Comparison of ENCODE assay signal across 12 cellular contexts in genomic region chr11:60310407-60310998, GRCh38. TPM values are rescaled to one million over a fixed set of nuclear protein-coding genes. Genes with fewer than 3 reads are reported as not detected.
DNase-seq lines count a peak whose midpoint lies in the region; ATAC-seq and TF ChIP-seq lines count a peak whose summit lies in the region.
"Had no signal": no experiment of that assay in that cellular context is flagged by ENCODE, and none has a peak within 500 bp of the region (broad histone marks: within the 10 kb centered on the region; RNA-seq: fewer than 3 reads in every experiment).

No MANE protein-coding gene starts in this region.

- H3K4me1 ChIP-seq in neuron (ENCODE audit: insufficient read depth, low read length) (peaks cover 24% of the 10 kb centered on the region), colonic mucosa (no peaks in the 10 kb centered on the region)
- H3K4me1 ChIP-seq: body of pancreas had no signal

- DNase-seq in MV-4-11 (lab: John Stamatoyannopoulos, UW) = peak; percentile 81
- no peak for DNase-seq in colonic mucosa
- DNase-seq in NCI-H2081 treated with DMSO at 0.1 percent for 48 hours (lab: John Stamatoyannopoulos, UW) = no peak
- DNase-seq: activated CD8-positive, alpha-beta T cell treated with anti-CD3 and anti-CD28 coated beads, Interleukin-2, amount 10 ng/mL, durations not matched to agents 7 days and 5 days; NCI-H1048 had no signal

- H3K27me3 ChIP-seq in neuron (ENCODE audit: insufficient read depth, low read length) (no peaks in the 10 kb centered on the region), colonic mucosa (no peaks in the 10 kb centered on the region)
- H3K27me3 ChIP-seq: body of pancreas had no signal

- H2AFZ ChIP-seq in neuron (ENCODE audit: low read depth, low read length) = peak overlapping the region; percentile 53

- ATAC-seq in GM18508 (IDR thresholded peaks at IDR 0.05; ENCODE audit: insufficient read depth, unreplicated experiment) (peak; percentile 37), GM21717 (IDR thresholded peaks at IDR 0.05; ENCODE audit: unreplicated experiment) (peak; percentile 64), GM19035 (IDR thresholded peaks at IDR 0.05; ENCODE audit: unreplicated experiment) (no peak), HG02970 (IDR thresholded peaks at IDR 0.05; ENCODE audit: low FRiP score, unreplicated experiment) (no peak)
- ATAC-seq: activated CD8-positive, alpha-beta T cell treated with anti-CD3 and anti-CD28 coated beads, Interleukin-2, amount 10 ng/mL, durations not matched to agents 7 days and 5 days; body of pancreas; HCT116 had no signal

- no peak overlapping the region for H3K9ac ChIP-seq in colonic mucosa (ENCODE audit: low read depth in 2 of 2, low read length in 2 of 2)

- no peak overlapping the region for H3K27ac ChIP-seq in colonic mucosa

- H3K36me3 ChIP-seq in neuron (ENCODE audit: insufficient read depth, low read length) (no peaks in the 10 kb centered on the region), colonic mucosa (no peaks in the 10 kb centered on the region)

- H3K9me3 ChIP-seq in neuron (ENCODE audit: low read length) (no peaks in the 10 kb centered on the region), colonic mucosa (no peaks in the 10 kb centered on the region)
- H3K9me3 ChIP-seq: body of pancreas had no signal

- no peak overlapping the region for H3K4me3 ChIP-seq in neuron (ENCODE audit: low read length)
- no peak overlapping the region for H3K4me3 ChIP-seq in colonic mucosa
- H3K4me3 ChIP-seq: body of pancreas had no signal

- intact Hi-C loops in colonic mucosa (cut with DNase I) = no loop called here

- TF ChIP-seq CTCF in colonic mucosa (IDR thresholded peaks at IDR 0.05) = no peak

RNA-seq across cellular contexts. Expression of gene MS4A6E, which starts 16.6 kb away (rescaled TPM):
- total RNA-seq in colonic mucosa = not detected
- total RNA-seq: activated CD8-positive, alpha-beta T cell treated with anti-CD3 and anti-CD28 coated beads, Interleukin-2, amount 10 ng/mL, durations not matched to agents 7 days and 5 days; body of pancreas had no signal

RNA-seq across cellular contexts. Expression of gene MS4A4A, which starts 30.0 kb away (rescaled TPM):
- 10 to 100 TPM in 1 of 2 donors, 1 to 10 TPM in 1; 5.6 to 12.1 TPM for total RNA-seq in colonic mucosa
- total RNA-seq: activated CD8-positive, alpha-beta T cell treated with anti-CD3 and anti-CD28 coated beads, Interleukin-2, amount 10 ng/mL, durations not matched to agents 7 days and 5 days had no signal

Comparison
In these comparisons a context has a peak if more than half of its experiments do, and no peak if none do; other contexts are left out.
1. ATAC-seq: peak in GM18508 (single experiment) and GM21717 (single experiment); none in GM19035 (single experiment) and HG02970 (single experiment).